18 cellular contexts compared by ENCODE assay signal in genomic region chr15:78789615-78790014, GRCh38.
"Had no signal": no experiment of that assay in that cellular context is flagged by ENCODE, and none has a peak within 500 bp of the region (broad histone marks: within the 10 kb centered on the region; RNA-seq: fewer than 3 reads in every experiment).

No MANE protein-coding gene starts in this region.

- DNase-seq: effector memory CD8-positive, alpha-beta T cell; gastrocnemius medialis; glutamatergic neuron; islet precursor cell; left lung; mesendoderm; naive B cell; small intestine; stimulated activated CD4-positive, alpha-beta T cell treated with anti-CD3 and anti-CD28 coated beads, Interleukin-12 subunit alpha, Interleukin-12 subunit beta, amount 100 ng/mL, for 4 hours; stimulated activated naive CD4-positive, alpha-beta T cell treated with Interleukin-2 at 50 U/mL for 16 hours; tibial artery; upper lobe of right lung had no signal

- H3K36me3 ChIP-seq: gastrocnemius medialis, left lung, upper lobe of right lung, vagina had no signal

- H3K27ac ChIP-seq: epithelial cell of prostate, esophagus muscularis mucosa, gastrocnemius medialis, left lung, tibial artery, upper lobe of right lung, vagina had no signal

- H3K4me1 ChIP-seq: esophagus muscularis mucosa, gastrocnemius medialis, left lung, tibial artery, upper lobe of right lung, vagina had no signal

- H3K9me3 Mint-ChIP-seq: dendritic cell treated with granulocyte-macrophage colony-stimulating factor and Interleukin-4, amounts not matched to agents 40 ng/mL and 50 ng/mL, for 4 days had no signal

- H3K27ac Mint-ChIP-seq: dendritic cell treated with granulocyte-macrophage colony-stimulating factor and Interleukin-4, amounts not matched to agents 40 ng/mL and 50 ng/mL, for 4 days; effector memory CD8-positive, alpha-beta T cell; naive B cell; nephron had no signal

- H3K4me3 Mint-ChIP-seq: dendritic cell treated with granulocyte-macrophage colony-stimulating factor and Interleukin-4, amounts not matched to agents 40 ng/mL and 50 ng/mL, for 4 days; effector memory CD8-positive, alpha-beta T cell; naive B cell; nephron had no signal

- ATAC-seq: effector memory CD8-positive, alpha-beta T cell; gastrocnemius medialis; upper lobe of right lung had no signal

- H3K9me3 ChIP-seq: esophagus muscularis mucosa, gastrocnemius medialis, left lung, tibial artery, upper lobe of right lung, vagina had no signal

- H3K4me3 ChIP-seq: esophagus muscularis mucosa, gastrocnemius medialis, left lung, tibial artery, upper lobe of right lung, vagina had no signal

- H3K4me1 Mint-ChIP-seq: naive B cell, nephron had no signal

- FAIRE-seq: colon, small intestine had no signal
